In the genomic region with DNA sequence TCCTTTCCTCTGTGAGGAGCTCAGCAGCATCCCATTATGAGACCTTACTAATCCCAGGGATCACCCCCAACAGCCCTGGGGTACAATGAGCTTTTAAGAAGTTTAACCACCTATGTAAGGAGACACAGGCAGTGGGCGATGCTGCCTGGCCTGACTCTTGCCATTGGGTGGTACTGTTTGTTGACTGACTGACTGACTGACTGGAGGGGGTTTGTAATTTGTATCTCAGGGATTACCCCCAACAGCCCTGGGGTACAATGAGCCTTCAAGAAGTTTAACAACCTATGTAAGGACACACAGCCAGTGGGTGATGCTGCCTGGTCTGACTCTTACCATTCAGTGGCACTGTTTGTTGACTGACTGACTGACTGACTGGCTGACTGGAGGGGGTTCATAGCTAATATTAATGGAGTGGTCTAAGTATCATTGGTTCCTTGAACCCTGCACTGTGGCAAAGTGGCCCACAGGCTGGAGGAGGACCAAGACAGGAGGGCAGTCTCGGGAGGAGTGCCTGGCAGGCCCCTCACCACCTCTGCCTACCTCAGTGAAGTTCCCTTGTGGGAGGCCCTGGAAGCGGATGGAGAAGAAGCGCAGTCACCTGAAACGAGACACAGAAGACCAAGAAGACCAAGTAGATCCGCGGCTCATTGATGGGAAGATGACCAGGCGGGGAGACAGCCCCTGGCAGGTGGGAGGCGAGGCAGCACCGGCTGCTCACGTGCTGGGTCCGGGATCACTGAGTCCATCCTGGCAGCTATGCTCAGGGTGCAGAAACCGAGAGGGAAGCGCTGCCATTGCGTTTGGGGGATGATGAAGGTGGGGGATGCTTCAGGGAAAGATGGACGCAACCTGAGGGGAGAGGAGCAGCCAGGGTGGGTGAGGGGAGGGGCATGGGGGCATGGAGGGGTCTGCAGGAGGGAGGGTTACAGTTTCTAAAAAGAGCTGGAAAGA, we compare ENCODE assay signal across 15 cellular contexts. TPM values are rescaled to one million over a fixed set of nuclear protein-coding genes. Genes with fewer than 3 reads are reported as not detected.
A peak's percentile ranks its signal among the peaks of the same experiment; 100 is the strongest.
DNase-seq lines count a peak whose midpoint lies in the region; ATAC-seq, FAIRE-seq and TF ChIP-seq lines count a peak whose summit lies in the region.
"Had no signal": no experiment of that assay in that cellular context is flagged by ENCODE, and none has a peak within 500 bp of the region (broad histone marks: within the 10 kb centered on the region; RNA-seq: fewer than 3 reads in every experiment).

No MANE protein-coding gene starts in this region.

- H3K27ac ChIP-seq in HepG2 (ENCODE audit: extremely low read length, insufficient read depth, low read length) (no peak overlapping the region), right lobe of liver (no peak overlapping the region), K562 (ENCODE audit: extremely low read depth, low read depth, low read length) (no peak overlapping the region), neuronal stem cell (replicated peaks; ENCODE audit: low read length) (no peak overlapping the region)
- H3K27ac ChIP-seq: C4-2B had no signal

- CTCF ChIA-PET in HepG2 (lab: Yijun Ruan, JAX; ENCODE audit: low intra/inter-chr PET ratio, low total read pairs) = no interaction called here
- CTCF ChIA-PET in K562 (lab: Yijun Ruan, JAX; ENCODE audit: low intra/inter-chr PET ratio) = no interaction called here
- CTCF ChIA-PET in activated naive CD4-positive, alpha-beta T cell treated with anti-CD3 and anti-CD28 coated beads, Interleukin-2, amount 10 ng/mL, durations not matched to agents 7 days and 5 days (lab: Charles Lee) = interaction anchor here (0.8 to 1.4 kb wide), 3 partner anchors 11 to 345 kb away, joined by 3 to 4 read pairs (median 3); no protein-coding TSS in a partner anchor

- H3K36me3 ChIP-seq in HepG2 (replicated peaks in 1 of 2; ENCODE audit: control insufficient read depth in 1 of 2, insufficient read depth in 2 of 2, low read length in 2 of 2) = peaks cover 36 to 54% of the 10 kb centered on the region in 2 experiments
- H3K36me3 ChIP-seq in right lobe of liver = peaks cover 0 to 33% (median 12%) of the 10 kb centered on the region in 4 donors
- no peaks in the 10 kb centered on the region for H3K36me3 ChIP-seq in K562 (ENCODE audit: control insufficient read depth, insufficient read depth, low read length)
- H3K36me3 ChIP-seq in neuronal stem cell (replicated peaks in 1 of 2; ENCODE audit: control insufficient read depth in 2 of 2, insufficient read depth in 2 of 2, low read length in 2 of 2) = no peaks in the 10 kb centered on the region
- H3K36me3 ChIP-seq: BE2C had no signal

- peaks cover 13% of the 10 kb centered on the region for H3K79me2 ChIP-seq in HepG2 (ENCODE audit: insufficient read depth, low read length)
- no peaks in the 10 kb centered on the region for H3K79me2 ChIP-seq in K562 (ENCODE audit: control insufficient read depth, insufficient read depth, low read length)

- H3K9ac ChIP-seq in HepG2 (ENCODE audit: insufficient read depth, low read depth, low read length) (no peak overlapping the region), K562 (ENCODE audit: insufficient read depth in 1 of 2, low read depth in 2 of 2, low read length in 2 of 2) (no peak overlapping the region), neuronal stem cell (ENCODE audit: low read depth, low read length, poor library complexity) (peak overlapping the region; percentile 50)

- no peak for ATAC-seq in HepG2
- no peak for ATAC-seq in right lobe of liver
- no peak for ATAC-seq in K562
- ATAC-seq: GM23338 had no signal

- H4K91ac ChIP-seq in neuronal stem cell (ENCODE audit: low read depth, low read length, poor library complexity) = no peak overlapping the region

- H3K4me3 ChIP-seq in HepG2 (replicated peaks in 1 of 3; ENCODE audit: insufficient read depth in 1 of 3, low read depth in 2 of 3, low read length in 3 of 3) (no peak overlapping the region), right lobe of liver (no peak overlapping the region), K562 (no peak overlapping the region), neuronal stem cell (ENCODE audit: low read length in 2 of 2) (no peak overlapping the region)
- H3K4me3 ChIP-seq: GM23338 had no signal

- H2AFZ ChIP-seq in HepG2 (ENCODE audit: low read length) (no peak overlapping the region), K562 (ENCODE audit: low read depth, low read length) (no peak overlapping the region), neuronal stem cell (ENCODE audit: low read length) (no peak overlapping the region)
- H2AFZ ChIP-seq: GM23338 had no signal

- no peaks in the 10 kb centered on the region for H3K27me3 ChIP-seq in HepG2 (ENCODE audit: control insufficient read depth in 1 of 2, insufficient read depth in 2 of 2, low read length in 2 of 2)
- no peaks in the 10 kb centered on the region for H3K27me3 ChIP-seq in right lobe of liver
- peaks cover 20 to 75% of the 10 kb centered on the region in 2 experiments; a peak in 4 of 5 replicates for H3K27me3 ChIP-seq in K562 (ENCODE audit: control insufficient read depth in 2 of 2, insufficient read depth in 2 of 2, low read length in 2 of 2)
- peaks cover 4 to 65% (median 17%) of the 10 kb centered on the region in 3 experiments for H3K27me3 ChIP-seq in neuronal stem cell (ENCODE audit: control insufficient read depth in 3 of 3, insufficient read depth in 3 of 3, low read depth in 1 of 3, low read length in 3 of 3)

- TF ChIP-seq EP300 in HepG2 (IDR thresholded peaks at IDR 0.05; ENCODE audit: low read depth in 2 of 2, low read length in 2 of 2) (no peak), HepG2 (CRISPR knock-in tag; IDR thresholded peaks at IDR 0.05; ENCODE audit: borderline replicate concordance) (no peak), K562 (IDR thresholded peaks at IDR 0.05; ENCODE audit: low read length) (no peak)

- peaks cover 11% of the 10 kb centered on the region for H3K4me1 Mint-ChIP-seq in activated naive CD4-positive, alpha-beta T cell treated with anti-CD3 and anti-CD28 coated beads, Interleukin-2, amount 10 ng/mL, durations not matched to agents 7 days and 5 days

- no peak overlapping the region for H3K4me3 Mint-ChIP-seq in activated naive CD4-positive, alpha-beta T cell treated with anti-CD3 and anti-CD28 coated beads, Interleukin-2, amount 10 ng/mL, durations not matched to agents 7 days and 5 days
- H3K4me3 Mint-ChIP-seq: GM23338 had no signal

- TF ChIP-seq CTCF in HepG2 (CRISPR knock-in tag; IDR thresholded peaks at IDR 0.05) = no peak
- TF ChIP-seq CTCF in right lobe of liver (IDR thresholded peaks at IDR 0.05) = no peak
- TF ChIP-seq CTCF in K562 (IDR thresholded peaks at IDR 0.05 in 2 of 3, conservative IDR thresholded peaks at IDR 0.05 in 1 of 3; ENCODE audit: insufficient read depth in 2 of 3, low read depth in 1 of 3, low read length in 3 of 3) = no peak

- H2BK5ac ChIP-seq in neuronal stem cell (ENCODE audit: low read length) = no peak overlapping the region

- POLR2A ChIA-PET in HepG2 (lab: Yijun Ruan, JAX) = interaction anchor here (1.2 to 16.2 kb wide), 9 partner anchors 8 to 37 kb away, joined by 3 to 229 read pairs (median 11); partner anchors contain the start of genes MAP3K2 and PROC
- POLR2A ChIA-PET in K562 (lab: Yijun Ruan, JAX) = interaction anchor here (0.7 to 1.5 kb wide), 2 partner anchors 11 to 435 kb away, joined by 3 to 5 read pairs; no protein-coding TSS in a partner anchor

- peaks cover 54% of the 10 kb centered on the region for H3K27me3 Mint-ChIP-seq in activated naive CD4-positive, alpha-beta T cell treated with anti-CD3 and anti-CD28 coated beads, Interleukin-2, amount 10 ng/mL, durations not matched to agents 7 days and 5 days

- H3K18ac ChIP-seq in neuronal stem cell (ENCODE audit: low read length) = no peak overlapping the region

- peak overlapping the region; percentile 90 for H2BK15ac ChIP-seq in neuronal stem cell (ENCODE audit: low read length)

- H3K36me3 Mint-ChIP-seq in activated naive CD4-positive, alpha-beta T cell treated with anti-CD3 and anti-CD28 coated beads, Interleukin-2, amount 10 ng/mL, durations not matched to agents 7 days and 5 days = no peaks in the 10 kb centered on the region
- H3K36me3 Mint-ChIP-seq: CD4-positive, alpha-beta memory T cell had no signal

- H3K27ac Mint-ChIP-seq in activated naive CD4-positive, alpha-beta T cell treated with anti-CD3 and anti-CD28 coated beads, Interleukin-2, amount 10 ng/mL, durations not matched to agents 7 days and 5 days = no peak overlapping the region
- H3K27ac Mint-ChIP-seq: GM23338, H9 had no signal

- in situ Hi-C loops in HepG2 (cut with HindIII; ENCODE audit: extremely low pct_ligation_motif_present, low pct_unique_long_range_greater_than_20kb) (no loop called here), K562 (cut with MboI) (no loop called here)

- intact Hi-C loops in HepG2 (cut with micrococcal nuclease; ENCODE audit: unreplicated experiment) (no loop called here), right lobe of liver (cut with DNase I) (no loop called here), K562 (cut with micrococcal nuclease) (no loop called here)

- 96% methylated on average over 16 of the region's 16 CpGs for WGBS in HepG2 (ENCODE audit: low lambda C conversion rate)
- WGBS in right lobe of liver (ENCODE audit: insufficient coverage, low coverage, low lambda C conversion rate, missing lambda C conversion rate) = 95% methylated on average over 9 of the region's 16 CpGs
- 7% methylated on average over 16 of the region's 16 CpGs for WGBS in K562 (ENCODE audit: insufficient coverage, low coverage, missing lambda C conversion rate)
- WGBS in neuronal stem cell (ENCODE audit: extremely low coverage in 2 of 2, insufficient read length in 2 of 2, insufficient replicate concordance in 1 of 2), 2 donors = no CpG with 5 or more reads among the region's 16 CpGs

- no peak overlapping the region for H3K4me2 ChIP-seq in HepG2 (ENCODE audit: low read depth, low read length)
- no peak overlapping the region for H3K4me2 ChIP-seq in K562 (ENCODE audit: insufficient read depth, low read length)
- no peak overlapping the region for H3K4me2 ChIP-seq in neuronal stem cell (ENCODE audit: insufficient read depth, low read length, poor library complexity, severe bottlenecking)
- H3K4me2 ChIP-seq: GM23338 had no signal

- no peak for DNase-seq in HepG2 (ENCODE audit: low spot score)
- DNase-seq in right lobe of liver = no peak
- no peak for DNase-seq in K562 (ENCODE audit: extremely low read depth in 1 of 4, low spot score in 3 of 4)
- no peak for DNase-seq in neuronal stem cell (ENCODE audit: low spot score)
- no peak for DNase-seq in activated naive CD4-positive, alpha-beta T cell (lab: John Stamatoyannopoulos, UW)
- DNase-seq in NCI-H526 (lab: John Stamatoyannopoulos, UW) = no peak
- no peak for DNase-seq in activated naive CD4-positive, alpha-beta T cell treated with anti-CD3 and anti-CD28 coated beads, Interleukin-2, amount 10 ng/mL, durations not matched to agents 7 days and 5 days
- DNase-seq: BE2C; CD4-positive, alpha-beta memory T cell; DMS79; H9 had no signal

- H2BK120ac ChIP-seq in neuronal stem cell (ENCODE audit: low read depth, low read length) = peak overlapping the region; percentile 54

- H4K8ac ChIP-seq in neuronal stem cell (ENCODE audit: low read depth, low read length) = no peak overlapping the region

- FAIRE-seq in HepG2 (lab: Jason Lieb, UNC) = no peak
- FAIRE-seq in K562 (lab: Jason Lieb, UNC) = no peak
- FAIRE-seq: A204.1, GM12892 had no signal

- peak overlapping the region; percentile 86 for H2BK12ac ChIP-seq in neuronal stem cell (ENCODE audit: low read length)

- TSS peak; percentile 10 for BruUV-seq in HepG2 (replicated peaks; lab: Mats Ljungman, UMichigan)
- no TSS peak for BruUV-seq in K562 (replicated peaks; lab: Mats Ljungman, UMichigan)

- H3K9me3 Mint-ChIP-seq in activated naive CD4-positive, alpha-beta T cell treated with anti-CD3 and anti-CD28 coated beads, Interleukin-2, amount 10 ng/mL, durations not matched to agents 7 days and 5 days = no peaks in the 10 kb centered on the region
- H3K9me3 Mint-ChIP-seq: CD4-positive, alpha-beta memory T cell; GM23338 had no signal

- H3K9me3 ChIP-seq in HepG2 (ENCODE audit: low read length) (no peaks in the 10 kb centered on the region), right lobe of liver (no peaks in the 10 kb centered on the region), K562 (replicated peaks; ENCODE audit: control insufficient read depth, insufficient read depth, low read depth, low read length) (no peaks in the 10 kb centered on the region), neuronal stem cell (replicated peaks in 1 of 2; ENCODE audit: control insufficient read depth in 2 of 2, insufficient read depth in 1 of 2, low read depth in 1 of 2, low read length in 2 of 2) (no peaks in the 10 kb centered on the region)
- H3K9me3 ChIP-seq: BE2C had no signal

- peaks cover 4% of the 10 kb centered on the region for H3K79me1 ChIP-seq in neuronal stem cell (ENCODE audit: low read depth, low read length)

- H4K20me1 ChIP-seq in HepG2 (ENCODE audit: insufficient read depth, low read length) (no peaks in the 10 kb centered on the region; the same call in 1 of the 2 replicates), K562 (replicated peaks; ENCODE audit: control insufficient read depth, insufficient read depth, low read length) (no peaks in the 10 kb centered on the region)

- H3K4me1 ChIP-seq in HepG2 (ENCODE audit: insufficient read depth, low read length) = peaks cover 12% of the 10 kb centered on the region
- H3K4me1 ChIP-seq in right lobe of liver = peaks cover 0 to 7% (median 0%) of the 10 kb centered on the region in 4 donors
- peaks cover 0 to 27% of the 10 kb centered on the region in 2 experiments; a peak in 3 of 5 replicates for H3K4me1 ChIP-seq in K562 (replicated peaks in 1 of 2; ENCODE audit: control insufficient read depth in 2 of 2, insufficient read depth in 2 of 2, low read length in 2 of 2)
- H3K4me1 ChIP-seq in neuronal stem cell (ENCODE audit: control insufficient read depth in 2 of 2, insufficient read depth in 1 of 2, low read depth in 1 of 2, low read length in 2 of 2) = peaks cover 4 to 5% of the 10 kb centered on the region in 2 donors
- H3K4me1 ChIP-seq: BE2C had no signal

- TF ChIP-seq POLR2A in HepG2 (IDR thresholded peaks at IDR 0.05; ENCODE audit: insufficient read depth in 1 of 2, low read depth in 2 of 2, low read length in 2 of 2) (no peak), right lobe of liver (IDR thresholded peaks at IDR 0.05) (no peak), K562 (conservative IDR thresholded peaks at IDR 0.05) (no peak)

- peak overlapping the region; percentile 83 for H3K23ac ChIP-seq in neuronal stem cell (ENCODE audit: low read depth, low read length, poor library complexity)

- H3K4ac ChIP-seq in neuronal stem cell (ENCODE audit: low read length) = no peak overlapping the region

- no peaks in the 10 kb centered on the region for H3K9me1 ChIP-seq in K562 (ENCODE audit: control insufficient read depth, insufficient read depth, low read length)

- H3K14ac ChIP-seq in neuronal stem cell (ENCODE audit: low read length) = no peak overlapping the region

- TF ChIP-seq RAD21 in HepG2 (CRISPR knock-in tag; IDR thresholded peaks at IDR 0.05) (no peak), K562 (CRISPR knock-in tag; conservative IDR thresholded peaks at IDR 0.05 in 1 of 2, IDR thresholded peaks at IDR 0.05 in 1 of 2) (no peak)

- H2AK5ac ChIP-seq in neuronal stem cell (ENCODE audit: low read depth, low read length) = peak overlapping the region; percentile 49

RNA-seq across cellular contexts. Expression of gene PROC, which starts 7.6 kb away (rescaled TPM):
- total RNA-seq in HepG2 (2016; rRNA removed; fragmentation: Illumina TruSeq; extraction: Trizol) (52.1 and 134 TPM in 2 replicates), right lobe of liver (100 to 1,000 TPM; 224 to 447 (median 319) TPM), K562 (2014; rRNA removed) (not detected in 2 replicates), K562 (2014; rRNA removed; fragmentation: Illumina TruSeq; extraction: Trizol) (not detected in 2 replicates), K562 (2015; rRNA removed; fragmentation: Illumina TruSeq; extraction: Trizol) (not detected in 2 replicates), K562 (2021) (not detected in 2 replicates)
- 19.2 and 23.2 TPM in 2 replicates for total RNA-seq in HepG2 (2016; cell fraction: cytosol; rRNA removed; fragmentation: Illumina TruSeq; extraction: Trizol; ENCODE audit: low read depth)
- 49.9 and 134 TPM in 2 replicates for total RNA-seq in HepG2 (2016; cell fraction: insoluble cytoplasmic fraction; rRNA removed; fragmentation: Illumina TruSeq; extraction: Trizol)
- 37.4 and 38.6 TPM in 2 replicates for total RNA-seq in HepG2 (2016; cell fraction: membrane; rRNA removed; fragmentation: Illumina TruSeq; extraction: Trizol)
- total RNA-seq in HepG2 (2016; cell fraction: nucleus; rRNA removed; fragmentation: Illumina TruSeq; extraction: Trizol) = 166 and 178 TPM in 2 replicates
- polyA plus RNA-seq in HepG2 (2011; rRNA removed) (185 and 266 TPM in 2 replicates), K562 (2011; rRNA removed) (not detected in 2 replicates), K562 (2014; fragmentation: Illumina TruSeq; extraction: Trizol) (not detected in 2 replicates), K562 (2014; fragmentation: Nextera tagmentation; extraction: Ambion mirVana) (not detected), K562 (2014; rRNA removed) (not detected in 2 replicates)
- 113 and 166 TPM in 2 replicates for polyA plus RNA-seq in HepG2 (2011; cell fraction: cytosol; rRNA removed)
- 1,267 and 1,304 TPM in 2 replicates for polyA plus RNA-seq in HepG2 (2011; cell fraction: nucleus; rRNA removed)
- polyA plus RNA-seq in HepG2 (2012) = 232 and 321 TPM in 2 replicates
- 17.2 and 19.9 TPM in 2 replicates for polyA plus RNA-seq in HepG2 (2016; cell fraction: cytosol; fragmentation: Illumina TruSeq; extraction: Trizol; ENCODE audit: low read depth)
- polyA plus RNA-seq in HepG2 (2016; cell fraction: insoluble cytoplasmic fraction; fragmentation: Illumina TruSeq; extraction: Trizol; ENCODE audit: low read depth) = 48.9 and 49.8 TPM in 2 replicates
- polyA plus RNA-seq in HepG2 (2016; cell fraction: membrane; fragmentation: Illumina TruSeq; extraction: Trizol; ENCODE audit: low read depth) = 22.9 and 24.9 TPM in 2 replicates
- 354 and 380 TPM in 2 replicates for polyA plus RNA-seq in HepG2 (2016; cell fraction: nucleus; fragmentation: Illumina TruSeq; extraction: Trizol; ENCODE audit: insufficient read depth, low read depth)
- 241 TPM in 1 of 2 replicates, not detected in the other for polyA minus RNA-seq in HepG2 (2011; rRNA and poly(A)+ RNA removed; ENCODE audit: low replicate concordance)
- 64.7 and 65.5 TPM in 2 replicates for polyA minus RNA-seq in HepG2 (2011; cell fraction: cytosol; rRNA and poly(A)+ RNA removed)
- 172 and 188 TPM in 2 replicates for polyA minus RNA-seq in HepG2 (2011; cell fraction: nucleus; rRNA and poly(A)+ RNA removed)
- not detected in 2 replicates for total RNA-seq in K562 (2011; cell fraction: chromatin; rRNA removed; ENCODE audit: low replicate concordance)
- not detected in 2 replicates for total RNA-seq in K562 (2011; cell fraction: nucleolus; rRNA removed)
- total RNA-seq in K562 (2011; cell fraction: nucleoplasm; rRNA removed) = not detected in 2 replicates
- polyA plus RNA-seq in K562 (2011; cell fraction: cytosol; rRNA removed) = not detected in 2 replicates
- polyA plus RNA-seq in K562 (2011; cell fraction: nucleus; rRNA removed) = not detected in 2 replicates
- polyA plus RNA-seq in K562 (2012) = 0.14 and 0.25 TPM in 2 replicates
- polyA minus RNA-seq in K562 (2011; rRNA and poly(A)+ RNA removed) = not detected in 2 replicates
- polyA minus RNA-seq in K562 (2011; cell fraction: cytosol; rRNA and poly(A)+ RNA removed) = not detected in 2 replicates
- not detected in 2 replicates for polyA minus RNA-seq in K562 (2011; cell fraction: nucleus; rRNA and poly(A)+ RNA removed)
- 0.07 TPM for polyA plus RNA-seq in neuronal stem cell (2013, experiment 1 of 2)
- 0.07 TPM for polyA plus RNA-seq in neuronal stem cell (2013, experiment 2 of 2)
- total RNA-seq: CD4-positive, alpha-beta memory T cell had no signal
- polyA plus RNA-seq: CD4-positive, alpha-beta memory T cell had no signal

RNA-seq across cellular contexts. Expression of gene MAP3K2, which starts 38.0 kb away (rescaled TPM):
- total RNA-seq in HepG2 (2016; rRNA removed; fragmentation: Illumina TruSeq; extraction: Trizol) (37.2 and 56.1 TPM in 2 replicates), right lobe of liver (10 to 100 TPM; 28.6 to 45.1 (median 39.8) TPM), K562 (2014; rRNA removed) (7.1 and 12.1 TPM in 2 replicates), K562 (2014; rRNA removed; fragmentation: Illumina TruSeq; extraction: Trizol) (9.0 and 10.0 TPM in 2 replicates), K562 (2015; rRNA removed; fragmentation: Illumina TruSeq; extraction: Trizol) (8.3 TPM in 2 replicates), K562 (2021) (14.2 and 15.5 TPM in 2 replicates)
- total RNA-seq in HepG2 (2016; cell fraction: cytosol; rRNA removed; fragmentation: Illumina TruSeq; extraction: Trizol; ENCODE audit: low read depth) = 12.9 and 13.4 TPM in 2 replicates
- total RNA-seq in HepG2 (2016; cell fraction: insoluble cytoplasmic fraction; rRNA removed; fragmentation: Illumina TruSeq; extraction: Trizol) = 35.8 and 54.1 TPM in 2 replicates
- total RNA-seq in HepG2 (2016; cell fraction: membrane; rRNA removed; fragmentation: Illumina TruSeq; extraction: Trizol) = 28.2 and 32.6 TPM in 2 replicates
- 37.4 and 42.1 TPM in 2 replicates for total RNA-seq in HepG2 (2016; cell fraction: nucleus; rRNA removed; fragmentation: Illumina TruSeq; extraction: Trizol)
- polyA plus RNA-seq in HepG2 (2011; rRNA removed) (11.2 and 12.2 TPM in 2 replicates), K562 (2011; rRNA removed) (5.4 and 5.7 TPM in 2 replicates), K562 (2014; fragmentation: Illumina TruSeq; extraction: Trizol) (5.0 and 5.3 TPM in 2 replicates), K562 (2014; fragmentation: Nextera tagmentation; extraction: Ambion mirVana) (1 to 10 TPM; 1.2 to 2.6 TPM), K562 (2014; rRNA removed) (4.8 and 4.9 TPM in 2 replicates)
- 5.1 and 7.6 TPM in 2 replicates for polyA plus RNA-seq in HepG2 (2011; cell fraction: cytosol; rRNA removed)
- 18.1 and 21.8 TPM in 2 replicates for polyA plus RNA-seq in HepG2 (2011; cell fraction: nucleus; rRNA removed)
- 11.5 and 11.7 TPM in 2 replicates for polyA plus RNA-seq in HepG2 (2012)
- 0.44 and 0.68 TPM in 2 replicates for polyA plus RNA-seq in HepG2 (2016; cell fraction: cytosol; fragmentation: Illumina TruSeq; extraction: Trizol; ENCODE audit: low read depth)
- polyA plus RNA-seq in HepG2 (2016; cell fraction: insoluble cytoplasmic fraction; fragmentation: Illumina TruSeq; extraction: Trizol; ENCODE audit: low read depth) = 14.1 and 15.7 TPM in 2 replicates
- polyA plus RNA-seq in HepG2 (2016; cell fraction: membrane; fragmentation: Illumina TruSeq; extraction: Trizol; ENCODE audit: low read depth) = 3.3 and 3.5 TPM in 2 replicates
- 28.7 and 30.7 TPM in 2 replicates for polyA plus RNA-seq in HepG2 (2016; cell fraction: nucleus; fragmentation: Illumina TruSeq; extraction: Trizol; ENCODE audit: insufficient read depth, low read depth)
- polyA minus RNA-seq in HepG2 (2011; rRNA and poly(A)+ RNA removed; ENCODE audit: low replicate concordance) = 20.5 and 26.7 TPM in 2 replicates
- polyA minus RNA-seq in HepG2 (2011; cell fraction: cytosol; rRNA and poly(A)+ RNA removed) = 43.5 and 45.0 TPM in 2 replicates
- polyA minus RNA-seq in HepG2 (2011; cell fraction: nucleus; rRNA and poly(A)+ RNA removed) = 46.0 and 46.6 TPM in 2 replicates
- 11.9 and 21.7 TPM in 2 replicates for total RNA-seq in K562 (2011; cell fraction: chromatin; rRNA removed; ENCODE audit: low replicate concordance)
- 4.2 and 6.8 TPM in 2 replicates for total RNA-seq in K562 (2011; cell fraction: nucleolus; rRNA removed)
- 7.3 and 14.1 TPM in 2 replicates for total RNA-seq in K562 (2011; cell fraction: nucleoplasm; rRNA removed)
- 1.9 and 2.8 TPM in 2 replicates for polyA plus RNA-seq in K562 (2011; cell fraction: cytosol; rRNA removed)
- polyA plus RNA-seq in K562 (2011; cell fraction: nucleus; rRNA removed) = 11.4 and 11.5 TPM in 2 replicates
- 3.4 and 3.5 TPM in 2 replicates for polyA plus RNA-seq in K562 (2012)
- polyA minus RNA-seq in K562 (2011; rRNA and poly(A)+ RNA removed) = 15.4 and 22.1 TPM in 2 replicates
- polyA minus RNA-seq in K562 (2011; cell fraction: cytosol; rRNA and poly(A)+ RNA removed) = 8.7 and 10.0 TPM in 2 replicates
- 8.6 and 14.6 TPM in 2 replicates for polyA minus RNA-seq in K562 (2011; cell fraction: nucleus; rRNA and poly(A)+ RNA removed)
- 9.5 TPM for polyA plus RNA-seq in neuronal stem cell (2013, experiment 1 of 2)
- 10.4 TPM for polyA plus RNA-seq in neuronal stem cell (2013, experiment 2 of 2)

Comparison
In these comparisons a context has a peak if more than half of its experiments do, and no peak if none do; other contexts are left out.
1. RNA of gene PROC, which starts 7.6 kb away (total RNA-seq): 224 to 447 TPM in right lobe of liver and 19.2 to 178 TPM in HepG2; not detected in K562; every median in the first group is over 10 times any median in the second.
2. Of the 241 proteins assayed by ChIP-seq in both HepG2 and K562: peak only in HepG2: RBFOX2; only in K562: none; in both: ZNF3; in neither: 239.